Comparison of ENCODE assay signal across 10 cellular contexts in genomic region chr2:116645155-116645554, GRCh38.
"Had no signal": no experiment of that assay in that cellular context is flagged by ENCODE, and none has a peak within 500 bp of the region (broad histone marks: within the 10 kb centered on the region; RNA-seq: fewer than 3 reads in every experiment).

No MANE protein-coding gene starts in this region.

- H3K27ac ChIP-seq: HL-60 had no signal

- ATAC-seq: GM23338, K562 had no signal

- H3K4me2 ChIP-seq: GM23338 had no signal

- H3K4me3 ChIP-seq: GM23338, K562 had no signal

- DNase-seq: H9, HCEC 1CT, HFFc6, IMR-90, KG1 had no signal

- H2AFZ ChIP-seq: GM23338 had no signal

- FAIRE-seq: H1, H54, K562 had no signal
